ENCODE assay signal across 10 cellular contexts in genomic region chr20:56412473-56412790, GRCh38. TPM values are rescaled to one million over a fixed set of nuclear protein-coding genes. Genes with fewer than 3 reads are reported as not detected.
DNase-seq lines count a peak whose midpoint lies in the region; ATAC-seq, FAIRE-seq and TF ChIP-seq lines count a peak whose summit lies in the region.
"Had no signal": no experiment of that assay in that cellular context is flagged by ENCODE, and none has a peak within 500 bp of the region (broad histone marks: within the 10 kb centered on the region; RNA-seq: fewer than 3 reads in every experiment).

No MANE protein-coding gene starts in this region.

- CTCF ChIA-PET in activated CD8-positive, alpha-beta T cell treated with anti-CD3 and anti-CD28 coated beads, Interleukin-2, amount 10 ng/mL, durations not matched to agents 7 days and 5 days (lab: Charles Lee) = interaction anchor here (0.9 to 8.9 kb wide), 12 partner anchors 10 to 104 kb away, joined by 3 to 59 read pairs (median 10); partner anchors contain the start of genes AURKA, CSTF1 and RTF2

- no peak for FAIRE-seq in small intestine (lab: Jason Lieb, UNC)

- peaks cover 3% of the 10 kb centered on the region for H3K36me3 ChIP-seq in fibroblast of lung (ENCODE audit: control insufficient read depth, insufficient read depth, low read length)
- H3K36me3 ChIP-seq in small intestine (ENCODE audit: control insufficient read depth in 2 of 2, insufficient read depth in 2 of 2, low read length in 2 of 2) = peaks cover 2% of the 10 kb centered on the region in 2 donors

- H3K4me3 ChIP-seq in fibroblast of lung (replicated peaks in 1 of 4; ENCODE audit: control extremely low read depth in 1 of 4, insufficient read depth in 1 of 4, low read depth in 3 of 4, low read length in 4 of 4) = peak overlapping the region; percentile 50 to 72 (median 68)
- H3K4me3 ChIP-seq in small intestine (ENCODE audit: low read depth in 1 of 2, low read length in 2 of 2) = peak overlapping the region in 1 of 2 donors; percentile 26
- H3K4me3 ChIP-seq: mucosa of descending colon had no signal

- no peaks in the 10 kb centered on the region for H3K27me3 ChIP-seq in fibroblast of lung (ENCODE audit: control insufficient read depth, insufficient read depth, low read length)
- no peaks in the 10 kb centered on the region for H3K27me3 ChIP-seq in small intestine (ENCODE audit: control insufficient read depth in 2 of 2, insufficient read depth in 2 of 2, low read length in 2 of 2)

- TF ChIP-seq CTCF in HFFc6 (IDR thresholded peaks at IDR 0.05) (no peak), fibroblast of lung (conservative IDR thresholded peaks at IDR 0.05 in 1 of 2, IDR thresholded peaks at IDR 0.05 in 1 of 2; ENCODE audit: low read depth in 1 of 2, low read length in 2 of 2) (no peak)

- POLR2A ChIA-PET in activated CD8-positive, alpha-beta T cell treated with anti-CD3 and anti-CD28 coated beads, Interleukin-2, amount 10 ng/mL, durations not matched to agents 7 days and 5 days (lab: Charles Lee) = interaction anchor here (0.8 to 4.0 kb wide), 12 partner anchors 9 to 57 kb away, joined by 3 to 36 read pairs (median 5); partner anchors contain the start of genes AURKA, CSTF1 and RTF2

- H3K79me2 ChIP-seq in fibroblast of lung (ENCODE audit: control insufficient read depth, insufficient read depth, low read length) = peaks cover 49% of the 10 kb centered on the region

- no peaks in the 10 kb centered on the region for H4K20me1 ChIP-seq in fibroblast of lung (ENCODE audit: control insufficient read depth, extremely low read depth, insufficient read depth, low read length)

- H3K4me1 ChIP-seq in fibroblast of lung (ENCODE audit: control insufficient read depth, extremely low read depth, insufficient read depth, low read length) = peaks cover 14% of the 10 kb centered on the region
- no peaks in the 10 kb centered on the region for H3K4me1 ChIP-seq in small intestine (ENCODE audit: control insufficient read depth in 2 of 2, insufficient read depth in 1 of 2, low read depth in 1 of 2, low read length in 1 of 2)

- H3K4me3 Mint-ChIP-seq in HFFc6 = no peak overlapping the region
- peak overlapping the region; percentile 93 for H3K4me3 Mint-ChIP-seq in activated CD8-positive, alpha-beta T cell treated with anti-CD3 and anti-CD28 coated beads, Interleukin-2, amount 10 ng/mL, durations not matched to agents 7 days and 5 days

- DNase-seq in HFFc6 (no peak), fibroblast of lung (ENCODE audit: low read depth in 2 of 2) (no peak), small intestine (no peak), retina (no peak), DMS79 (lab: John Stamatoyannopoulos, UW) (no peak)
- no peak for DNase-seq in activated CD8-positive, alpha-beta T cell treated with anti-CD3 and anti-CD28 coated beads, Interleukin-2, amount 10 ng/mL, durations not matched to agents 7 days and 5 days
- DNase-seq in stimulated activated CD4-positive, alpha-beta T cell treated with anti-CD3 and anti-CD28 coated beads, Interleukin-4, amount 100 ng/mL, for 4 hours = no peak
- DNase-seq: mucosa of descending colon had no signal

- no peak for ATAC-seq in activated CD8-positive, alpha-beta T cell treated with anti-CD3 and anti-CD28 coated beads, Interleukin-2, amount 10 ng/mL, durations not matched to agents 7 days and 5 days
- ATAC-seq in HG02840 (IDR thresholded peaks at IDR 0.05; ENCODE audit: low FRiP score, unreplicated experiment) = no peak
- ATAC-seq: HCT116 had no signal

- H3K4me1 Mint-ChIP-seq in HFFc6 (ENCODE audit: low read depth) = peaks cover 50% of the 10 kb centered on the region
- H3K4me1 Mint-ChIP-seq in activated CD8-positive, alpha-beta T cell treated with anti-CD3 and anti-CD28 coated beads, Interleukin-2, amount 10 ng/mL, durations not matched to agents 7 days and 5 days (ENCODE audit: low read depth) = peaks cover 61% of the 10 kb centered on the region

- peaks cover 3% of the 10 kb centered on the region for H3K27me3 Mint-ChIP-seq in HFFc6 (ENCODE audit: insufficient read depth)
- H3K27me3 Mint-ChIP-seq in activated CD8-positive, alpha-beta T cell treated with anti-CD3 and anti-CD28 coated beads, Interleukin-2, amount 10 ng/mL, durations not matched to agents 7 days and 5 days (ENCODE audit: low read depth) = no peaks in the 10 kb centered on the region

- H3K9me3 Mint-ChIP-seq in HFFc6 = no peaks in the 10 kb centered on the region
- no peaks in the 10 kb centered on the region for H3K9me3 Mint-ChIP-seq in activated CD8-positive, alpha-beta T cell treated with anti-CD3 and anti-CD28 coated beads, Interleukin-2, amount 10 ng/mL, durations not matched to agents 7 days and 5 days (ENCODE audit: insufficient read depth)

- no peak overlapping the region for H2AFZ ChIP-seq in fibroblast of lung (ENCODE audit: low read length)

- H3K27ac Mint-ChIP-seq in HFFc6 = peak overlapping the region; percentile 50
- H3K27ac Mint-ChIP-seq in activated CD8-positive, alpha-beta T cell treated with anti-CD3 and anti-CD28 coated beads, Interleukin-2, amount 10 ng/mL, durations not matched to agents 7 days and 5 days = peak overlapping the region; percentile 97

- peaks cover 28% of the 10 kb centered on the region for H3K36me3 Mint-ChIP-seq in HFFc6 (ENCODE audit: low read depth)
- H3K36me3 Mint-ChIP-seq in activated CD8-positive, alpha-beta T cell treated with anti-CD3 and anti-CD28 coated beads, Interleukin-2, amount 10 ng/mL, durations not matched to agents 7 days and 5 days (ENCODE audit: low read depth) = peaks cover 67% of the 10 kb centered on the region

- WGBS in small intestine, 3 donors = 78 to 88% (median 84%) methylated on average over 7 of the region's 7 CpGs

- H3K27ac ChIP-seq in fibroblast of lung (ENCODE audit: insufficient read depth, low read length) = peak overlapping the region; percentile 80
- H3K27ac ChIP-seq in small intestine (ENCODE audit: low read depth in 1 of 2, low read length in 1 of 2) = peak overlapping the region; percentile 15 to 86

- peak overlapping the region; percentile 92 for H3K4me2 ChIP-seq in fibroblast of lung (ENCODE audit: extremely low read depth, insufficient read depth, low read length)

- H3K9me3 ChIP-seq in fibroblast of lung (ENCODE audit: control insufficient read depth, insufficient read depth, low read depth, low read length) (no peaks in the 10 kb centered on the region), small intestine (ENCODE audit: control insufficient read depth, low read depth) (no peaks in the 10 kb centered on the region)
- H3K9me3 ChIP-seq: mucosa of descending colon had no signal

- peak overlapping the region; percentile 74 for H3K9ac ChIP-seq in fibroblast of lung (ENCODE audit: insufficient read depth, low read length)

RNA-seq across cellular contexts. Expression of gene CASS4, which starts 0.4 kb away (rescaled TPM):
- total RNA-seq in HFFc6 (2021; fragmentation: NEBNext Ultra II Directional; extraction: Animal tissue kit (Norgen Biotek cat#: 25700)) = under 1 TPM; 0.38 to 0.70 (median 0.56) TPM
- total RNA-seq in activated CD8-positive, alpha-beta T cell treated with anti-CD3 and anti-CD28 coated beads, Interleukin-2, amount 10 ng/mL, durations not matched to agents 7 days and 5 days = 10 to 100 TPM; 17.8 to 18.8 TPM
- 14.9 and 17.7 TPM in 2 replicates for total RNA-seq in fibroblast of lung
- polyA plus RNA-seq in fibroblast of lung (63.7 and 65.8 TPM in 2 replicates), small intestine (1 to 10 TPM in 1 of 3 donors, under 1 TPM in 1, not detected in 1; 0.70 to 1.1 TPM)
- polyA plus RNA-seq in fibroblast of lung (2012) = 39.0 and 48.2 TPM in 2 replicates
- 84.7 and 110 TPM in 2 replicates for polyA minus RNA-seq in fibroblast of lung (ENCODE audit: low replicate concordance)

RNA-seq across cellular contexts. Expression of gene CSTF1, which starts 20.0 kb away (rescaled TPM):
- 10 to 100 TPM; 32.1 to 40.5 (median 34.6) TPM for total RNA-seq in HFFc6 (2021; fragmentation: NEBNext Ultra II Directional; extraction: Animal tissue kit (Norgen Biotek cat#: 25700))
- total RNA-seq in activated CD8-positive, alpha-beta T cell treated with anti-CD3 and anti-CD28 coated beads, Interleukin-2, amount 10 ng/mL, durations not matched to agents 7 days and 5 days = 10 to 100 TPM; 60.5 to 66.3 TPM
- total RNA-seq in fibroblast of lung = 28.8 and 31.2 TPM in 2 replicates
- polyA plus RNA-seq in fibroblast of lung (55.2 and 68.6 TPM in 2 replicates), small intestine (10 to 100 TPM in 1 of 3 donors, 1 to 10 TPM in 2; 9.2 to 13.1 (median 9.5) TPM)
- 34.5 and 46.9 TPM in 2 replicates for polyA plus RNA-seq in fibroblast of lung (2012)
- polyA minus RNA-seq in fibroblast of lung (ENCODE audit: low replicate concordance) = 133 and 137 TPM in 2 replicates

RNA-seq across cellular contexts. Expression of gene AURKA, which starts 20.4 kb away (rescaled TPM):
- total RNA-seq in HFFc6 (2021; fragmentation: NEBNext Ultra II Directional; extraction: Animal tissue kit (Norgen Biotek cat#: 25700)) = 10 to 100 TPM; 37.2 to 82.0 (median 77.1) TPM
- total RNA-seq in activated CD8-positive, alpha-beta T cell treated with anti-CD3 and anti-CD28 coated beads, Interleukin-2, amount 10 ng/mL, durations not matched to agents 7 days and 5 days = 10 to 100 TPM; 92.7 to 94.2 TPM
- 4.9 and 27.7 TPM in 2 replicates for total RNA-seq in fibroblast of lung
- polyA plus RNA-seq in fibroblast of lung (32.7 and 89.3 TPM in 2 replicates), small intestine (10 to 100 TPM in 2 of 3 donors, 1 to 10 TPM in 1; 4.3 to 26.6 (median 12.7) TPM)
- polyA plus RNA-seq in fibroblast of lung (2012) = 20.4 and 60.3 TPM in 2 replicates
- polyA minus RNA-seq in fibroblast of lung (ENCODE audit: low replicate concordance) = 5.4 and 24.1 TPM in 2 replicates

RNA-seq across cellular contexts. Expression of gene FAM210B, which starts 53.7 kb away (rescaled TPM):
- 10 to 100 TPM; 34.5 to 58.6 (median 41.0) TPM for total RNA-seq in HFFc6 (2021; fragmentation: NEBNext Ultra II Directional; extraction: Animal tissue kit (Norgen Biotek cat#: 25700))
- 1 to 10 TPM; 5.2 to 5.4 TPM for total RNA-seq in activated CD8-positive, alpha-beta T cell treated with anti-CD3 and anti-CD28 coated beads, Interleukin-2, amount 10 ng/mL, durations not matched to agents 7 days and 5 days
- total RNA-seq in fibroblast of lung = 71.9 and 120 TPM in 2 replicates
- 63.6 and 90.6 TPM in 2 replicates for polyA plus RNA-seq in fibroblast of lung
- polyA plus RNA-seq in fibroblast of lung (2012) = 49.4 and 60.5 TPM in 2 replicates
- polyA minus RNA-seq in fibroblast of lung (ENCODE audit: low replicate concordance) = 19.7 and 20.2 TPM in 2 replicates
- polyA plus RNA-seq in small intestine = 10 to 100 TPM; 18.1 to 21.9 (median 21.4) TPM

RNA-seq across cellular contexts. Expression of gene RTF2, which starts 56.0 kb away (rescaled TPM):
- total RNA-seq in HFFc6 (2021; fragmentation: NEBNext Ultra II Directional; extraction: Animal tissue kit (Norgen Biotek cat#: 25700)) = 100 to 1,000 TPM; 148 to 158 (median 153) TPM
- 100 to 1,000 TPM; 118 to 125 TPM for total RNA-seq in activated CD8-positive, alpha-beta T cell treated with anti-CD3 and anti-CD28 coated beads, Interleukin-2, amount 10 ng/mL, durations not matched to agents 7 days and 5 days
- total RNA-seq in fibroblast of lung = 86.3 and 100 TPM in 2 replicates
- polyA plus RNA-seq in fibroblast of lung (107 and 117 TPM in 2 replicates), small intestine (10 to 100 TPM; 70.2 to 83.5 (median 74.3) TPM)
- polyA plus RNA-seq in fibroblast of lung (2012) = 118 and 145 TPM in 2 replicates
- 50.0 and 80.3 TPM in 2 replicates for polyA minus RNA-seq in fibroblast of lung (ENCODE audit: low replicate concordance)
